ENCODE assay signal across 20 cellular contexts in genomic region chr6:33010356-33010755, GRCh38. TPM values are rescaled to one million over a fixed set of nuclear protein-coding genes. Genes with fewer than 3 reads are reported as not detected.
DNase-seq lines count a peak whose midpoint lies in the region; ATAC-seq, FAIRE-seq and TF ChIP-seq lines count a peak whose summit lies in the region.
"Had no signal": no experiment of that assay in that cellular context is flagged by ENCODE, and none has a peak within 500 bp of the region (broad histone marks: within the 10 kb centered on the region; RNA-seq: fewer than 3 reads in every experiment).

No MANE protein-coding gene starts in this region.

- no peak for TF ChIP-seq RAD21 in H1 (IDR thresholded peaks at IDR 0.05 in 1 of 2, conservative IDR thresholded peaks at IDR 0.05 in 1 of 2; ENCODE audit: low read depth in 2 of 2, low read length in 2 of 2)

- H3K27ac Mint-ChIP-seq in IgD-negative memory B cell = peak overlapping the region; percentile 2 to 63 (median 6)
- peak overlapping the region; percentile 94 for H3K27ac Mint-ChIP-seq in stimulated activated memory B cell treated with anti-CD40 and anti-IgM and Interleukin-4, amounts not matched to agents 10 μg/mL and 1 μg/mL and 100 μg/mL, for 72 hours
- no peak overlapping the region for H3K27ac Mint-ChIP-seq in CD4-positive, alpha-beta T cell
- H3K27ac Mint-ChIP-seq: HFFc6, T-cell had no signal

- H3K9ac ChIP-seq in H1 (replicated peaks in 1 of 4; ENCODE audit: extremely low read depth in 1 of 4, low read depth in 3 of 4, low read length in 3 of 4) = no peak overlapping the region
- no peak overlapping the region for H3K9ac ChIP-seq in MM.1S (ENCODE audit: low read length)

- H2BK120ac ChIP-seq in H1 (replicated peaks; ENCODE audit: low read depth, low read length) = no peak overlapping the region

- no peak overlapping the region for H2BK15ac ChIP-seq in H1 (ENCODE audit: low read length)

- H3K27ac ChIP-seq in H1 (ENCODE audit: low read depth, low read length) (no peak overlapping the region), MM.1S (ENCODE audit: low read length) (no peak overlapping the region)
- no peak overlapping the region for H3K27ac ChIP-seq in CD4-positive, alpha-beta T cell (ENCODE audit: low read depth, low read length)
- H3K27ac ChIP-seq: C4-2B, HL-60, SK-N-MC had no signal

- no peak overlapping the region for H3K18ac ChIP-seq in H1 (ENCODE audit: extremely low read depth, low read length)

- H3K4me2 ChIP-seq in H1 (ENCODE audit: insufficient read depth in 1 of 2, low read depth in 2 of 2, low read length in 2 of 2) (peak overlapping the region; percentile 82 to 92; a peak in 3 of 4 replicates), MM.1S (ENCODE audit: low read depth, low read length) (no peak overlapping the region)

- no peak overlapping the region for H2BK20ac ChIP-seq in H1 (ENCODE audit: low read length)

- TF ChIP-seq POLR2A in GM12892 (IDR thresholded peaks at IDR 0.05; ENCODE audit: low read depth, low read length) (no peak), H1 (IDR thresholded peaks at IDR 0.05; ENCODE audit: control extremely low read depth in 1 of 2, low read depth in 2 of 2, low read length in 2 of 2) (no peak)

- peaks cover 36 to 47% (median 36%) of the 10 kb centered on the region in 3 donors for H3K4me1 Mint-ChIP-seq in IgD-negative memory B cell
- peaks cover 54% of the 10 kb centered on the region for H3K4me1 Mint-ChIP-seq in stimulated activated memory B cell treated with anti-CD40 and anti-IgM and Interleukin-4, amounts not matched to agents 10 μg/mL and 1 μg/mL and 100 μg/mL, for 72 hours
- peaks cover 29% of the 10 kb centered on the region for H3K4me1 Mint-ChIP-seq in CD4-positive, alpha-beta T cell (ENCODE audit: low read depth)

- H3K4me1 ChIP-seq in H1 (replicated peaks in 1 of 4; ENCODE audit: control insufficient read depth in 3 of 4, insufficient read depth in 4 of 4, low read length in 3 of 4) (peaks cover 5 to 10% (median 8%) of the 10 kb centered on the region in 4 experiments), MM.1S (ENCODE audit: low read length) (no peaks in the 10 kb centered on the region)

- no peak overlapping the region for H2AK5ac ChIP-seq in H1 (ENCODE audit: low read depth, low read length)

- H3K4me3 ChIP-seq in H1 (ENCODE audit: extremely low read depth in 1 of 4, insufficient read depth in 2 of 4, low read depth in 3 of 4, low read length in 4 of 4) (peak overlapping the region in 1 of 4 experiments; percentile 68; a peak in 1 of 8 replicates), MM.1S (ENCODE audit: low read length) (no peak overlapping the region)
- H3K4me3 ChIP-seq: SK-N-MC had no signal

- intact Hi-C loops in CD4-positive, alpha-beta T cell (cut with DNase I, micrococcal nuclease) = no loop called here

- no peaks in the 10 kb centered on the region for H3K27me3 Mint-ChIP-seq in IgD-negative memory B cell
- no peaks in the 10 kb centered on the region for H3K27me3 Mint-ChIP-seq in stimulated activated memory B cell treated with anti-CD40 and anti-IgM and Interleukin-4, amounts not matched to agents 10 μg/mL and 1 μg/mL and 100 μg/mL, for 72 hours
- H3K27me3 Mint-ChIP-seq in CD4-positive, alpha-beta T cell = peaks cover 5% of the 10 kb centered on the region

- H3K36me3 Mint-ChIP-seq in IgD-negative memory B cell = peaks cover 7% of the 10 kb centered on the region
- H3K36me3 Mint-ChIP-seq in stimulated activated memory B cell treated with anti-CD40 and anti-IgM and Interleukin-4, amounts not matched to agents 10 μg/mL and 1 μg/mL and 100 μg/mL, for 72 hours = peaks cover 33% of the 10 kb centered on the region
- H3K36me3 Mint-ChIP-seq in CD4-positive, alpha-beta T cell (ENCODE audit: low read depth) = no peaks in the 10 kb centered on the region
- H3K36me3 Mint-ChIP-seq: T-cell had no signal

- H4K91ac ChIP-seq in H1 (replicated peaks; ENCODE audit: insufficient read length, low read length) = no peak overlapping the region

- H3K23me2 ChIP-seq in H1 (ENCODE audit: low read depth, low read length) = peaks cover 4% of the 10 kb centered on the region; the same call in 1 of the 2 replicates

- DNase-seq in GM12892 (ENCODE audit: insufficient read length) (no peak), H1 (ENCODE audit: low read depth in 1 of 2, low spot score in 2 of 2) (no peak), OCI-M2 (lab: John Stamatoyannopoulos, UW; ENCODE audit: unreplicated experiment) (no peak), MM.1S (no peak)
- no peak for DNase-seq in CD4-positive, alpha-beta T cell
- DNase-seq: DMS79 treated with DMSO at 0.1 percent for 48 hours, GOT3, HFFc6, NCI-H1105, NCI-H1694, T-cell had no signal

- H3K4me3 Mint-ChIP-seq in IgD-negative memory B cell = peak overlapping the region in 2 of 4 donors; percentile 37 to 86
- no peak overlapping the region for H3K4me3 Mint-ChIP-seq in stimulated activated memory B cell treated with anti-CD40 and anti-IgM and Interleukin-4, amounts not matched to agents 10 μg/mL and 1 μg/mL and 100 μg/mL, for 72 hours
- H3K4me3 Mint-ChIP-seq in CD4-positive, alpha-beta T cell = no peak overlapping the region
- H3K4me3 Mint-ChIP-seq: HFFc6 had no signal

- H3K9me3 ChIP-seq in H1 (ENCODE audit: insufficient read depth in 2 of 2, low read depth in 1 of 2, low read length in 1 of 2) (no peaks in the 10 kb centered on the region), MM.1S (replicated peaks; ENCODE audit: insufficient read depth, low read length) (no peaks in the 10 kb centered on the region)
- no peaks in the 10 kb centered on the region for H3K9me3 ChIP-seq in CD4-positive, alpha-beta T cell (ENCODE audit: control insufficient read depth, low read length)

- ATAC-seq in stimulated activated memory B cell treated with anti-CD40 and anti-IgM and Interleukin-4, amounts not matched to agents 10 μg/mL and 1 μg/mL and 100 μg/mL, for 72 hours = no peak
- ATAC-seq in CD4-positive, alpha-beta T cell (ENCODE audit: poor library complexity) = no peak
- ATAC-seq: Right ventricle myocardium inferior had no signal

- H3K27me3 ChIP-seq in H1 (replicated peaks in 1 of 4; ENCODE audit: control insufficient read depth in 3 of 4, extremely low read depth in 1 of 4, insufficient read depth in 3 of 4, low read length in 3 of 4) (no peaks in the 10 kb centered on the region), MM.1S (replicated peaks; ENCODE audit: insufficient read depth, low read length) (peaks cover 15% of the 10 kb centered on the region)
- H3K27me3 ChIP-seq in CD4-positive, alpha-beta T cell (ENCODE audit: control insufficient read depth, insufficient read depth, low read length) = peaks cover 17% of the 10 kb centered on the region

- H4K20me1 ChIP-seq in H1 (replicated peaks in 1 of 2; ENCODE audit: control insufficient read depth in 1 of 2, insufficient read depth in 2 of 2, low read length in 2 of 2) (no peaks in the 10 kb centered on the region), MM.1S (ENCODE audit: insufficient read depth, low read length) (no peaks in the 10 kb centered on the region)

- no peak overlapping the region for H3K23ac ChIP-seq in H1 (ENCODE audit: insufficient read length)

- POLR2A ChIA-PET in H1 (lab: Charles Lee; ENCODE audit: partially characterized antibody) = interaction anchor here (0.6 to 4.4 kb wide), 12 partner anchors 10 to 470 kb away, joined by 3 to 26 read pairs (median 5); no protein-coding TSS in a partner anchor
- POLR2A ChIA-PET in CD4-positive, alpha-beta T cell (lab: Charles Lee) = interaction anchor here (0.8 to 1.4 kb wide), 3 partner anchors 38 to 238 kb away, joined by 4 read pairs; partner anchors contain the start of gene PSMB8

- 52% methylated on average over 7 of the region's 7 CpGs; no CpG with 5 or more reads in 1 of the 2 experiments for WGBS in H1 (ENCODE audit: extremely low coverage in 1 of 2, insufficient coverage in 1 of 2, insufficient read length in 1 of 2, insufficient replicate concordance in 2 of 2, low coverage in 1 of 2, low lambda C conversion rate in 2 of 2, missing lambda C conversion rate in 1 of 2), 2 experiments

- H3K56ac ChIP-seq in H1 (replicated peaks; ENCODE audit: insufficient read length, low read depth, low read length) = no peak overlapping the region

- no peak overlapping the region for H2AFZ ChIP-seq in H1 (ENCODE audit: low read length)
- H2AFZ ChIP-seq in MM.1S (ENCODE audit: low read length) = no peak overlapping the region

- H4K8ac ChIP-seq in H1 (ENCODE audit: extremely low read depth, insufficient read depth, low read length) = no peak overlapping the region

- H3K36me3 ChIP-seq in H1 (ENCODE audit: control insufficient read depth in 2 of 4, insufficient read depth in 4 of 4, low read length in 3 of 4) (peaks cover 0 to 4% (median 2%) of the 10 kb centered on the region in 4 experiments; a peak in 2 of 8 replicates), MM.1S (replicated peaks; ENCODE audit: insufficient read depth, low read length) (no peaks in the 10 kb centered on the region)

- H2BK5ac ChIP-seq in H1 (ENCODE audit: low read depth, low read length) = 0 out of 2 replicates have a peak overlapping the region, but pooled peaks have one; percentile 45

- H3K4ac ChIP-seq in H1 (replicated peaks; ENCODE audit: insufficient read length, low read depth, low read length) = no peak overlapping the region

- H3K79me2 ChIP-seq in H1 (ENCODE audit: control insufficient read depth in 1 of 2, insufficient read depth in 2 of 2, low read length in 2 of 2) = no peaks in the 10 kb centered on the region
- no peaks in the 10 kb centered on the region for H3K79me2 ChIP-seq in MM.1S (ENCODE audit: low read length)

- H4K5ac ChIP-seq in H1 (ENCODE audit: insufficient read length, low read depth, low read length) = no peak overlapping the region

- peaks cover 2% of the 10 kb centered on the region for H3K79me1 ChIP-seq in H1 (ENCODE audit: low read depth, low read length)

- no peak overlapping the region for H3K14ac ChIP-seq in H1 (ENCODE audit: insufficient read length)

- no peaks in the 10 kb centered on the region for H3K9me3 Mint-ChIP-seq in IgD-negative memory B cell
- no peaks in the 10 kb centered on the region for H3K9me3 Mint-ChIP-seq in stimulated activated memory B cell treated with anti-CD40 and anti-IgM and Interleukin-4, amounts not matched to agents 10 μg/mL and 1 μg/mL and 100 μg/mL, for 72 hours
- no peaks in the 10 kb centered on the region for H3K9me3 Mint-ChIP-seq in CD4-positive, alpha-beta T cell
- H3K9me3 Mint-ChIP-seq: HFFc6, T-cell had no signal

- no peak for TF ChIP-seq EP300 in H1 (IDR thresholded peaks at IDR 0.05; ENCODE audit: borderline replicate concordance in 1 of 2, low read depth in 2 of 2, low read length in 2 of 2)

- CTCF ChIA-PET in H1 (lab: Charles Lee; ENCODE audit: partially characterized antibody) = interaction anchor here (0.7 to 8.2 kb wide), 14 partner anchors 10 to 289 kb away, joined by 3 to 118 read pairs (median 4); no protein-coding TSS in a partner anchor
- CTCF ChIA-PET in CD4-positive, alpha-beta T cell (lab: Charles Lee) = no interaction called here

- no peak overlapping the region for H2BK12ac ChIP-seq in H1 (ENCODE audit: low read depth, low read length)

- TF ChIP-seq CTCF in H1 (IDR thresholded peaks at IDR 0.05; ENCODE audit: control extremely low read depth in 1 of 3, insufficient read depth in 1 of 3, low read depth in 1 of 3, low read length in 3 of 3) (no peak), MM.1S (IDR thresholded peaks at IDR 0.05; ENCODE audit: low read length) (no peak)
- no peak for TF ChIP-seq CTCF in CD4-positive, alpha-beta T cell (IDR thresholded peaks at IDR 0.05)

- H3F3A ChIP-seq in MM.1S (ENCODE audit: insufficient read depth, low read length) = no peaks in the 10 kb centered on the region

- H3K9me2 ChIP-seq in MM.1S (replicated peaks; ENCODE audit: insufficient read depth, low read length) = no peaks in the 10 kb centered on the region

- FAIRE-seq in GM12892 (lab: Jason Lieb, UNC) (peak; percentile 30), H1 (lab: Jason Lieb, UNC) (no peak)
- FAIRE-seq: RCC 7860 had no signal

RNA-seq across cellular contexts. Expression of gene HLA-DOA, which starts 1.0 kb away (rescaled TPM):
- 84.4 TPM for polyA plus RNA-seq in GM12892 (2012; ENCODE audit: missing spikeins)
- 363 TPM for polyA plus RNA-seq in IgD-negative memory B cell
- 23.7 TPM in 2 replicates for total RNA-seq in H1 (2021; fragmentation: NEBNext Ultra II Directional; extraction: Animal tissue kit (Norgen Biotek cat#: 25700))
- 89.0 and 120 TPM in 2 replicates for polyA plus RNA-seq in H1 (2011; rRNA removed)
- polyA plus RNA-seq in H1 (2011; cell fraction: cytosol; rRNA removed) = 55.7 TPM
- 127 TPM for polyA plus RNA-seq in H1 (2011; cell fraction: nucleus; rRNA removed)
- 30.8 to 37.5 TPM (median 34.1 TPM) in 4 replicates for polyA plus RNA-seq in H1 (2012, experiment 1 of 2)
- polyA plus RNA-seq in H1 (2012, experiment 2 of 2) = 56.4 TPM
- polyA plus RNA-seq in H1 (2013, experiment 1 of 2) = 32.5 TPM
- 36.8 TPM for polyA plus RNA-seq in H1 (2013, experiment 2 of 2)
- polyA minus RNA-seq in H1 (2011; rRNA and poly(A)+ RNA removed) = 73.5 and 94.6 TPM in 2 replicates
- polyA minus RNA-seq in H1 (2011; cell fraction: cytosol; rRNA and poly(A)+ RNA removed) = 28.8 TPM
- 40.2 TPM for polyA minus RNA-seq in H1 (2011; cell fraction: nucleus; rRNA and poly(A)+ RNA removed)
- 1 to 10 TPM; 5.9 to 6.1 TPM for total RNA-seq in CD4-positive, alpha-beta T cell
- total RNA-seq: HFFc6, HT1080, NCI-H460 had no signal

RNA-seq across cellular contexts. Expression of gene BRD2, which starts 42.0 kb away (rescaled TPM):
- polyA plus RNA-seq in GM12892 (2012; ENCODE audit: missing spikeins) = 187 TPM
- 110 TPM for polyA plus RNA-seq in IgD-negative memory B cell
- 179 and 185 TPM in 2 replicates for total RNA-seq in H1 (2021; fragmentation: NEBNext Ultra II Directional; extraction: Animal tissue kit (Norgen Biotek cat#: 25700))
- 101 and 132 TPM in 2 replicates for polyA plus RNA-seq in H1 (2011; rRNA removed)
- polyA plus RNA-seq in H1 (2011; cell fraction: cytosol; rRNA removed) = 118 TPM
- 277 TPM for polyA plus RNA-seq in H1 (2011; cell fraction: nucleus; rRNA removed)
- polyA plus RNA-seq in H1 (2012, experiment 1 of 2) = 160 to 229 TPM (median 169 TPM) in 4 replicates
- 108 TPM for polyA plus RNA-seq in H1 (2012, experiment 2 of 2)
- polyA plus RNA-seq in H1 (2013, experiment 1 of 2) = 146 TPM
- 135 TPM for polyA plus RNA-seq in H1 (2013, experiment 2 of 2)
- polyA minus RNA-seq in H1 (2011; rRNA and poly(A)+ RNA removed) = 120 and 132 TPM in 2 replicates
- polyA minus RNA-seq in H1 (2011; cell fraction: cytosol; rRNA and poly(A)+ RNA removed) = 85.9 TPM
- 174 TPM for polyA minus RNA-seq in H1 (2011; cell fraction: nucleus; rRNA and poly(A)+ RNA removed)
- 100 to 1,000 TPM; 340 to 378 TPM for total RNA-seq in CD4-positive, alpha-beta T cell

RNA-seq across cellular contexts. Expression of gene HLA-DMA, which starts 57.5 kb away (rescaled TPM):
- polyA plus RNA-seq in GM12892 (2012; ENCODE audit: missing spikeins) = 301 TPM
- polyA plus RNA-seq in IgD-negative memory B cell (946 TPM), H1 (2011; rRNA removed) (18.0 and 23.1 TPM in 2 replicates)
- 13.3 and 15.1 TPM in 2 replicates for total RNA-seq in H1 (2021; fragmentation: NEBNext Ultra II Directional; extraction: Animal tissue kit (Norgen Biotek cat#: 25700))
- polyA plus RNA-seq in H1 (2011; cell fraction: cytosol; rRNA removed) = 16.6 TPM
- 27.7 TPM for polyA plus RNA-seq in H1 (2011; cell fraction: nucleus; rRNA removed)
- polyA plus RNA-seq in H1 (2012, experiment 1 of 2) = 11.8 to 16.5 TPM (median 15.3 TPM) in 4 replicates
- 18.7 TPM for polyA plus RNA-seq in H1 (2012, experiment 2 of 2)
- polyA plus RNA-seq in H1 (2013, experiment 1 of 2) = 14.8 TPM
- polyA plus RNA-seq in H1 (2013, experiment 2 of 2) = 15.8 TPM
- polyA minus RNA-seq in H1 (2011; rRNA and poly(A)+ RNA removed) = 8.9 and 9.5 TPM in 2 replicates
- polyA minus RNA-seq in H1 (2011; cell fraction: cytosol; rRNA and poly(A)+ RNA removed) = 5.5 TPM
- 8.5 TPM for polyA minus RNA-seq in H1 (2011; cell fraction: nucleus; rRNA and poly(A)+ RNA removed)
- 10 to 100 TPM; 14.4 to 16.5 TPM for total RNA-seq in CD4-positive, alpha-beta T cell
